ENCODE assay signal across 10 cellular contexts in genomic region chr2:28358668-28359201, GRCh38. TPM values are rescaled to one million over a fixed set of nuclear protein-coding genes. Genes with fewer than 3 reads are reported as not detected.
DNase-seq lines count a peak whose midpoint lies in the region; ATAC-seq and TF ChIP-seq lines count a peak whose summit lies in the region.
"Had no signal": no experiment of that assay in that cellular context is flagged by ENCODE, and none has a peak within 500 bp of the region (broad histone marks: within the 10 kb centered on the region; RNA-seq: fewer than 3 reads in every experiment).

No MANE protein-coding gene starts in this region.

- no peak overlapping the region for H3K14ac ChIP-seq in trophoblast cell (ENCODE audit: low read length)

- H2AFZ ChIP-seq in trophoblast cell (ENCODE audit: insufficient read depth, low read length, poor library complexity) = no peak overlapping the region

- intact Hi-C loops in activated T-helper 1 cell treated with anti-CD3 and anti-CD28 coated beads, Interleukin-12 subunit alpha, Interleukin-12 subunit beta, Interleukin-2, Interleukin-4 antibody, amounts not matched to agents 30 ng/mL and 10 ng/mL and 1 ng/mL, durations not matched to agents 14 hours and 24 hours and 36 hours (cut with micrococcal nuclease) = loop anchor here (1.0 to 2.0 kb wide), 4 partner anchors 32 to 106 kb away; no protein-coding TSS in a partner anchor
- intact Hi-C loops in thyroid gland (cut with DNase I) = no loop called here

- DNase-seq in activated T-helper 1 cell treated with anti-CD3 and anti-CD28 coated beads, Interleukin-12 subunit alpha, Interleukin-12 subunit beta, Interleukin-2, Interleukin-4 antibody, amounts not matched to agents 30 ng/mL and 10 ng/mL and 1 ng/mL, durations not matched to agents 14 hours and 24 hours and 36 hours (ENCODE audit: low spot score) = no peak
- DNase-seq in trophoblast cell = no peak
- DNase-seq in thyroid gland = no peak
- no peak for DNase-seq in NCI-H2227 treated with DMSO at 0.1 percent for 48 hours (lab: John Stamatoyannopoulos, UW)
- no peak for DNase-seq in HPDE6-E6E7 (ENCODE audit: extremely low spot score)
- DNase-seq in NCI-H1694 (lab: John Stamatoyannopoulos, UW) = no peak
- DNase-seq: left cardiac atrium had no signal

- H3K36me3 ChIP-seq in trophoblast cell (ENCODE audit: control insufficient read depth in 1 of 2, insufficient read depth in 2 of 2, low read length in 2 of 2) = no peaks in the 10 kb centered on the region
- H3K36me3 ChIP-seq in thyroid gland = no peaks in the 10 kb centered on the region
- H3K36me3 ChIP-seq: right atrium auricular region had no signal

- H3K4me1 ChIP-seq in trophoblast cell (ENCODE audit: control insufficient read depth in 1 of 2, insufficient read depth in 2 of 2, low read length in 2 of 2) (peaks cover 31 to 41% of the 10 kb centered on the region in 2 experiments), thyroid gland (peaks cover 16 to 22% of the 10 kb centered on the region in 2 donors)

- H3K4me2 ChIP-seq in trophoblast cell (ENCODE audit: low read length) = no peak overlapping the region

- ATAC-seq in GM18867 (IDR thresholded peaks at IDR 0.05; ENCODE audit: unreplicated experiment) = peak; percentile 25
- ATAC-seq in HG03135 (IDR thresholded peaks at IDR 0.05; ENCODE audit: unreplicated experiment) = peak; percentile 2
- ATAC-seq: left cardiac atrium had no signal

- H3K9me3 ChIP-seq in trophoblast cell (ENCODE audit: insufficient read depth, low read depth, low read length) (no peaks in the 10 kb centered on the region), thyroid gland (no peaks in the 10 kb centered on the region)
- H3K9me3 ChIP-seq: right atrium auricular region had no signal

- H4K8ac ChIP-seq in trophoblast cell (ENCODE audit: low read depth, low read length) = no peak overlapping the region

- H3K9ac ChIP-seq in trophoblast cell (ENCODE audit: low read length) = no peak overlapping the region

- H3K27me3 Mint-ChIP-seq in activated T-helper 1 cell treated with anti-CD3 and anti-CD28 coated beads, Interleukin-12 subunit alpha, Interleukin-12 subunit beta, Interleukin-2, Interleukin-4 antibody, amounts not matched to agents 30 ng/mL and 10 ng/mL and 1 ng/mL, durations not matched to agents 14 hours and 24 hours and 36 hours (ENCODE audit: insufficient read depth) = peaks cover 10% of the 10 kb centered on the region

- H3K9me3 Mint-ChIP-seq in activated T-helper 1 cell treated with anti-CD3 and anti-CD28 coated beads, Interleukin-12 subunit alpha, Interleukin-12 subunit beta, Interleukin-2, Interleukin-4 antibody, amounts not matched to agents 30 ng/mL and 10 ng/mL and 1 ng/mL, durations not matched to agents 14 hours and 24 hours and 36 hours = no peaks in the 10 kb centered on the region

- no peak overlapping the region for H2BK12ac ChIP-seq in trophoblast cell (ENCODE audit: low read length)

- peaks cover 37% of the 10 kb centered on the region for H3K4me1 Mint-ChIP-seq in activated T-helper 1 cell treated with anti-CD3 and anti-CD28 coated beads, Interleukin-12 subunit alpha, Interleukin-12 subunit beta, Interleukin-2, Interleukin-4 antibody, amounts not matched to agents 30 ng/mL and 10 ng/mL and 1 ng/mL, durations not matched to agents 14 hours and 24 hours and 36 hours (ENCODE audit: low read depth)

- H3K18ac ChIP-seq in trophoblast cell (ENCODE audit: low read length) = no peak overlapping the region

- H2BK120ac ChIP-seq in trophoblast cell (ENCODE audit: insufficient read depth, low read length, poor library complexity) = peak overlapping the region; percentile 28

- no peak overlapping the region for H3K4ac ChIP-seq in trophoblast cell (ENCODE audit: low read depth, low read length)

- H3K27ac ChIP-seq in trophoblast cell (ENCODE audit: low read depth, low read length) (no peak overlapping the region), thyroid gland (no peak overlapping the region)
- H3K27ac ChIP-seq: right atrium auricular region had no signal

- H3K79me1 ChIP-seq in trophoblast cell (ENCODE audit: low read length) = peaks cover 17% of the 10 kb centered on the region

- H4K91ac ChIP-seq in trophoblast cell (ENCODE audit: low read depth, low read length) = peak overlapping the region; percentile 8

- no peak overlapping the region for H2BK5ac ChIP-seq in trophoblast cell (ENCODE audit: low read depth, low read length, poor library complexity)

- H3K23ac ChIP-seq in trophoblast cell (ENCODE audit: low read length) = no peak overlapping the region

- H3K4me3 Mint-ChIP-seq in activated T-helper 1 cell treated with anti-CD3 and anti-CD28 coated beads, Interleukin-12 subunit alpha, Interleukin-12 subunit beta, Interleukin-2, Interleukin-4 antibody, amounts not matched to agents 30 ng/mL and 10 ng/mL and 1 ng/mL, durations not matched to agents 14 hours and 24 hours and 36 hours = peak overlapping the region; percentile 61

- no peaks in the 10 kb centered on the region for H3K27me3 ChIP-seq in trophoblast cell (ENCODE audit: insufficient read depth, low read length)
- H3K27me3 ChIP-seq in thyroid gland = no peaks in the 10 kb centered on the region
- H3K27me3 ChIP-seq: right atrium auricular region had no signal

- H3K27ac Mint-ChIP-seq in activated T-helper 1 cell treated with anti-CD3 and anti-CD28 coated beads, Interleukin-12 subunit alpha, Interleukin-12 subunit beta, Interleukin-2, Interleukin-4 antibody, amounts not matched to agents 30 ng/mL and 10 ng/mL and 1 ng/mL, durations not matched to agents 14 hours and 24 hours and 36 hours = peak overlapping the region; percentile 96

- no peak overlapping the region for H4K12ac ChIP-seq in trophoblast cell (ENCODE audit: low read depth, low read length)

- TF ChIP-seq POLR2A in thyroid gland (IDR thresholded peaks at IDR 0.05) = no peak

- peaks cover 4% of the 10 kb centered on the region for H3K79me2 ChIP-seq in trophoblast cell (ENCODE audit: control insufficient read depth, insufficient read depth, low read length, poor library complexity)

- peaks cover 5% of the 10 kb centered on the region for H3K36me3 Mint-ChIP-seq in activated T-helper 1 cell treated with anti-CD3 and anti-CD28 coated beads, Interleukin-12 subunit alpha, Interleukin-12 subunit beta, Interleukin-2, Interleukin-4 antibody, amounts not matched to agents 30 ng/mL and 10 ng/mL and 1 ng/mL, durations not matched to agents 14 hours and 24 hours and 36 hours (ENCODE audit: low read depth)

- peak overlapping the region; percentile 5 for H2AK5ac ChIP-seq in trophoblast cell (ENCODE audit: low read length)

- no peak for TF ChIP-seq CTCF in thyroid gland (IDR thresholded peaks at IDR 0.05)

- no CpG with 5 or more reads among the region's 7 CpGs for WGBS in trophoblast cell (ENCODE audit: extremely low coverage, insufficient coverage, insufficient read length)
- WGBS in thyroid gland, 2 donors = 92 to 95% methylated on average over 7 of the region's 7 CpGs

- H3K4me3 ChIP-seq in trophoblast cell (ENCODE audit: low read depth, low read length) (no peak overlapping the region), thyroid gland (replicated peaks in 1 of 3) (no peak overlapping the region)
- H3K4me3 ChIP-seq: right atrium auricular region had no signal

RNA-seq across cellular contexts. Expression of gene FOSL2, which starts 33.9 kb away (rescaled TPM):
- 54.9 and 55.0 TPM in 2 replicates for total RNA-seq in activated T-helper 1 cell treated with anti-CD3 and anti-CD28 coated beads, Interleukin-12 subunit alpha, Interleukin-12 subunit beta, Interleukin-2, Interleukin-4 antibody, amounts not matched to agents 30 ng/mL and 10 ng/mL and 1 ng/mL, durations not matched to agents 14 hours and 24 hours and 36 hours
- polyA plus RNA-seq in trophoblast cell (2013) = 25.9 and 27.5 TPM in 2 replicates
- 10 to 100 TPM; 30.7 to 85.1 (median 40.6) TPM for total RNA-seq in thyroid gland
